ENCODE assay signal across 1 cellular context in the genomic region with DNA sequence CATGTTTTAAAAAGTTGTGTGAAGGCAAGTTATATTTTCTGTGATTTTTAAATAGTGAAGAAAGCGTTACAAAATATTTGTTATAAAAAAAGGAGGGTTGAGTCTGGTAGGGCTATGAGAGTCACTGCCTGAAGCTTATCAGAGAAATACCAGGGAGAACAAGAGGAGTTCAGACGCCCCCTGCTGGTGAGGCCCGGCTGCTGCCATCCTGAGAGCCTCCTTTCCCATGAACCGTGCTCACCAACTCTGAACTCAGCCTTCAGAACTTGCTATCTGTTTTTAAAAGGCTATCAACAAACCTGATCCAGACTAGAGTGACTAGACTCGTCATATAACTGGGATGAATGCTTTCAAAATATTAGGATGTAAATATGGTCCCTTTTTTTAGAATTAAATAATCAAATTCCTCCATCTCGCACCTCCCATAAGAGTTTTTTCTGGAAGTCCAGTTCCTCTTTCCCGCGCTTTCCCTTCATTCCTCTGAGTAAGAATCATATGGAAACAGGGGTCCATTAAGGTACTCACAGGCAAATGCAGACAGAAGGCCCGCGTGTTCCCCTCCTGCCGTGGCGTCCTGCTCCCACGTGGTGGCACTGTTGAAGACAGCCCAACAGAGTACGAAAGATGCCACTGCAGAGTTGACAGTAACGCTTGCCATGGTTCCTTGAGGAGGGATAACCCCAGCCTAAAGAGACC.
TF ChIP-seq lines count a peak whose summit lies in the region.

No MANE protein-coding gene starts in this region.

TF ChIP-seq in H1, 55 proteins besides CTCF, POLR2A, EP300 and RAD21:
- TF ChIP-seq HDAC2 (IDR thresholded peaks at IDR 0.05; ENCODE audit: borderline replicate concordance in 1 of 2, low read depth in 2 of 2, low read length in 2 of 2) (no peak), YY1 (IDR thresholded peaks at IDR 0.05; ENCODE audit: low read depth, low read length) (0 out of 2 replicates have a peak, but pooled peaks have one; percentile 17), RNF2 (IDR thresholded peaks at IDR 0.05; ENCODE audit: borderline replicate concordance, low read depth, low read length, missing control alignments, poor library complexity, severe bottlenecking) (no peak), KDM1A (IDR thresholded peaks at IDR 0.05; ENCODE audit: borderline replicate concordance, low read length) (no peak), TEAD4 (IDR thresholded peaks at IDR 0.05; ENCODE audit: low read depth, low read length) (peak; percentile 77), SAP30 (IDR thresholded peaks at IDR 0.05; ENCODE audit: insufficient read depth, insufficient replicate concordance, low read length) (no peak), NANOG (IDR thresholded peaks at IDR 0.05; ENCODE audit: insufficient read depth, low read depth, low read length, poor library complexity, severe bottlenecking) (no peak), CBX8 (IDR thresholded peaks at IDR 0.05; ENCODE audit: borderline replicate concordance, low read depth, low read length) (no peak), MAFK (IDR thresholded peaks at IDR 0.05; ENCODE audit: low read depth, low read length) (no peak)
- TF ChIP-seq, protein P1, sequence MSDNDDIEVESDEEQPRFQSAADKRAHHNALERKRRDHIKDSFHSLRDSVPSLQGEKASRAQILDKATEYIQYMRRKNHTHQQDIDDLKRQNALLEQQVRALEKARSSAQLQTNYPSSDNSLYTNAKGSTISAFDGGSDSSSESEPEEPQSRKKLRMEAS (IDR thresholded peaks at IDR 0.05): peak; percentile 89
- TF ChIP-seq, protein P2, sequence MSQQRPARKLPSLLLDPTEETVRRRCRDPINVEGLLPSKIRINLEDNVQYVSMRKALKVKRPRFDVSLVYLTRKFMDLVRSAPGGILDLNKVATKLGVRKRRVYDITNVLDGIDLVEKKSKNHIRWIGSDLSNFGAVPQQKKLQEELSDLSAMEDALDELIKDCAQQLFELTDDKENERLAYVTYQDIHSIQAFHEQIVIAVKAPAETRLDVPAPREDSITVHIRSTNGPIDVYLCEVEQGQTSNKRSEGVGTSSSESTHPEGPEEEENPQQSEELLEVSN (IDR thresholded peaks at IDR 0.05): peak; percentile 72
- TF ChIP-seq, protein P3, sequence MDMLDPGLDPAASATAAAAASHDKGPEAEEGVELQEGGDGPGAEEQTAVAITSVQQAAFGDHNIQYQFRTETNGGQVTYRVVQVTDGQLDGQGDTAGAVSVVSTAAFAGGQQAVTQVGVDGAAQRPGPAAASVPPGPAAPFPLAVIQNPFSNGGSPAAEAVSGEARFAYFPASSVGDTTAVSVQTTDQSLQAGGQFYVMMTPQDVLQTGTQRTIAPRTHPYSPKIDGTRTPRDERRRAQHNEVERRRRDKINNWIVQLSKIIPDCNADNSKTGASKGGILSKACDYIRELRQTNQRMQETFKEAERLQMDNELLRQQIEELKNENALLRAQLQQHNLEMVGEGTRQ (IDR thresholded peaks at IDR 0.05; ENCODE audit: low read length): 0 out of 2 replicates have a peak, but pooled peaks have one; percentile 20
